ENCODE assay signal across 13 cellular contexts in genomic region chr12:106305376-106305775, GRCh38. TPM values are rescaled to one million over a fixed set of nuclear protein-coding genes. Genes with fewer than 3 reads are reported as not detected.
DNase-seq lines count a peak whose midpoint lies in the region; ATAC-seq, FAIRE-seq and TF ChIP-seq lines count a peak whose summit lies in the region.
"Had no signal": no experiment of that assay in that cellular context is flagged by ENCODE, and none has a peak within 500 bp of the region (broad histone marks: within the 10 kb centered on the region; RNA-seq: fewer than 3 reads in every experiment).

No MANE protein-coding gene starts in this region.

- ATAC-seq in T-helper 17 cell (no peak), GM19328 (IDR thresholded peaks at IDR 0.05; ENCODE audit: unreplicated experiment) (no peak)
- ATAC-seq in stimulated activated memory B cell treated with anti-CD40 and anti-IgM and Interleukin-4, amounts not matched to agents 10 μg/mL and 1 μg/mL and 100 μg/mL, for 72 hours = no peak
- ATAC-seq: activated naive CD4-positive, alpha-beta T cell treated with anti-CD3 and anti-CD28 coated beads, Interleukin-2, amount 50 U/mL, for 72 hours had no signal

- peak overlapping the region; percentile 7 for H3K4me3 Mint-ChIP-seq in activated naive CD4-positive, alpha-beta T cell treated with anti-CD3 and anti-CD28 coated beads for 36 hours
- H3K4me3 Mint-ChIP-seq in T-helper 17 cell = peak overlapping the region; percentile 97
- peak overlapping the region; percentile 54 for H3K4me3 Mint-ChIP-seq in stimulated activated memory B cell treated with anti-CD40 and anti-IgM and Interleukin-4, amounts not matched to agents 10 μg/mL and 1 μg/mL and 100 μg/mL, for 72 hours

- no peak for DNase-seq in activated naive CD4-positive, alpha-beta T cell treated with anti-CD3 and anti-CD28 coated beads for 36 hours
- DNase-seq in activated naive CD4-positive, alpha-beta T cell treated with Interleukin-2 at 50 U/mL for 16 hours = no peak
- DNase-seq in T-helper 17 cell = no peak
- DNase-seq in inferior parietal cortex (ENCODE audit: extremely low spot score) = peak; percentile 38
- DNase-seq in GM20000 (ENCODE audit: low spot score) = no peak
- no peak for DNase-seq in H54 (ENCODE audit: insufficient read length, low spot score)
- DNase-seq: activated CD4-positive, alpha-beta T cell treated with anti-CD3 and anti-CD28 coated beads for 1 hour; kidney glomerular epithelial cell; NCI-H1694; occipital lobe had no signal

- H3K27me3 Mint-ChIP-seq in activated naive CD4-positive, alpha-beta T cell treated with anti-CD3 and anti-CD28 coated beads for 36 hours (ENCODE audit: low read depth) = no peaks in the 10 kb centered on the region
- H3K27me3 Mint-ChIP-seq in T-helper 17 cell = no peaks in the 10 kb centered on the region
- H3K27me3 Mint-ChIP-seq in stimulated activated memory B cell treated with anti-CD40 and anti-IgM and Interleukin-4, amounts not matched to agents 10 μg/mL and 1 μg/mL and 100 μg/mL, for 72 hours = no peaks in the 10 kb centered on the region

- CTCF ChIA-PET in activated naive CD4-positive, alpha-beta T cell treated with anti-CD3 and anti-CD28 coated beads for 36 hours (lab: Charles Lee) = interaction anchor here (0.7 to 2.0 kb wide), 4 partner anchors 12 to 58 kb away, joined by 3 to 7 read pairs (median 4); partner anchors contain the start of gene POLR3B

- no peak for FAIRE-seq in H54 (lab: Jason Lieb, UNC)

- peak overlapping the region; percentile 99 for H3K27ac Mint-ChIP-seq in activated naive CD4-positive, alpha-beta T cell treated with anti-CD3 and anti-CD28 coated beads for 36 hours
- H3K27ac Mint-ChIP-seq in T-helper 17 cell = peak overlapping the region; percentile 98
- H3K27ac Mint-ChIP-seq in stimulated activated memory B cell treated with anti-CD40 and anti-IgM and Interleukin-4, amounts not matched to agents 10 μg/mL and 1 μg/mL and 100 μg/mL, for 72 hours = peak overlapping the region; percentile 67

- H3K4me1 Mint-ChIP-seq in activated naive CD4-positive, alpha-beta T cell treated with anti-CD3 and anti-CD28 coated beads for 36 hours (ENCODE audit: low read depth) = peaks cover 75% of the 10 kb centered on the region
- H3K4me1 Mint-ChIP-seq in T-helper 17 cell = peaks cover 70% of the 10 kb centered on the region
- peaks cover 84% of the 10 kb centered on the region for H3K4me1 Mint-ChIP-seq in stimulated activated memory B cell treated with anti-CD40 and anti-IgM and Interleukin-4, amounts not matched to agents 10 μg/mL and 1 μg/mL and 100 μg/mL, for 72 hours

- TF ChIP-seq CTCF in GM20000 (IDR thresholded peaks at IDR 0.05; ENCODE audit: extremely low read depth, missing control alignments) = no peak

- no peaks in the 10 kb centered on the region for H3K9me3 Mint-ChIP-seq in activated naive CD4-positive, alpha-beta T cell treated with anti-CD3 and anti-CD28 coated beads for 36 hours
- no peaks in the 10 kb centered on the region for H3K9me3 Mint-ChIP-seq in stimulated activated memory B cell treated with anti-CD40 and anti-IgM and Interleukin-4, amounts not matched to agents 10 μg/mL and 1 μg/mL and 100 μg/mL, for 72 hours
- H3K9me3 Mint-ChIP-seq: activated naive CD4-positive, alpha-beta T cell treated with anti-CD3 and anti-CD28 coated beads, Interleukin-2, amount 50 U/mL, for 72 hours had no signal

- H3K9me3 ChIP-seq in T-helper 17 cell (ENCODE audit: control insufficient read depth, low read length, poor library complexity, severe bottlenecking) = no peaks in the 10 kb centered on the region

- H3K36me3 Mint-ChIP-seq in activated naive CD4-positive, alpha-beta T cell treated with anti-CD3 and anti-CD28 coated beads for 36 hours (ENCODE audit: low read depth) = no peaks in the 10 kb centered on the region
- peaks cover 12% of the 10 kb centered on the region for H3K36me3 Mint-ChIP-seq in T-helper 17 cell (ENCODE audit: low read depth)
- H3K36me3 Mint-ChIP-seq in stimulated activated memory B cell treated with anti-CD40 and anti-IgM and Interleukin-4, amounts not matched to agents 10 μg/mL and 1 μg/mL and 100 μg/mL, for 72 hours = peaks cover 22% of the 10 kb centered on the region
- H3K36me3 Mint-ChIP-seq: activated naive CD4-positive, alpha-beta T cell treated with anti-CD3 and anti-CD28 coated beads, Interleukin-2, amount 50 U/mL, for 72 hours had no signal

- no peak for TF ChIP-seq POLR2A in H54 (IDR thresholded peaks at IDR 0.05; ENCODE audit: low read depth, low read length)

- intact Hi-C loops in activated naive CD4-positive, alpha-beta T cell treated with anti-CD3 and anti-CD28 coated beads for 36 hours (cut with micrococcal nuclease) = loop anchor here (10.0 kb wide), 2 partner anchors 1071 to 1621 kb away; partner anchors contain the start of gene APPL2

RNA-seq across cellular contexts. Expression of gene TCP11L2, which starts 2.8 kb away (rescaled TPM):
- total RNA-seq in activated naive CD4-positive, alpha-beta T cell treated with anti-CD3 and anti-CD28 coated beads for 36 hours = 10 to 100 TPM in 1 of 2 experiments, 1 to 10 TPM in 1; 9.2 to 10.3 TPM
- total RNA-seq in T-helper 17 cell = 100 to 1,000 TPM; 134 to 148 TPM

RNA-seq across cellular contexts. Expression of gene POLR3B, which starts 52.2 kb away (rescaled TPM):
- 1 to 10 TPM; 6.4 to 6.8 TPM for total RNA-seq in activated naive CD4-positive, alpha-beta T cell treated with anti-CD3 and anti-CD28 coated beads for 36 hours
- total RNA-seq in T-helper 17 cell = 1 to 10 TPM; 4.0 to 9.2 TPM

RNA-seq across cellular contexts. Expression of gene CKAP4, which starts 57.6 kb away (rescaled TPM):
- 10 to 100 TPM; 19.0 to 19.1 TPM for total RNA-seq in activated naive CD4-positive, alpha-beta T cell treated with anti-CD3 and anti-CD28 coated beads for 36 hours
- 10 to 100 TPM; 12.4 to 14.4 TPM for total RNA-seq in T-helper 17 cell

Comparison
In these comparisons a context has a peak if more than half of its experiments do, and no peak if none do; other contexts are left out.
1. H3K4me3 Mint-ChIP-seq: peak in every context shown above with its lines; median percentile 97 in T-helper 17 cell; 54 in stimulated activated memory B cell treated with anti-CD40 and anti-IgM and Interleukin-4, amounts not matched to agents 10 μg/mL and 1 μg/mL and 100 μg/mL, for 72 hours; 7 in activated naive CD4-positive, alpha-beta T cell treated with anti-CD3 and anti-CD28 coated beads for 36 hours.
2. RNA of gene TCP11L2, which starts 2.8 kb away (total RNA-seq): 134 to 148 TPM in T-helper 17 cell; 9.2 to 10.3 TPM in activated naive CD4-positive, alpha-beta T cell treated with anti-CD3 and anti-CD28 coated beads for 36 hours; every median in the first group is over 10 times any median in the second.
3. Peak in every context shown above with its lines, with median percentiles within 50 percentile points of each other: H3K27ac Mint-ChIP-seq.